Comparison of ENCODE assay signal across 1 cellular context in the genomic region with DNA sequence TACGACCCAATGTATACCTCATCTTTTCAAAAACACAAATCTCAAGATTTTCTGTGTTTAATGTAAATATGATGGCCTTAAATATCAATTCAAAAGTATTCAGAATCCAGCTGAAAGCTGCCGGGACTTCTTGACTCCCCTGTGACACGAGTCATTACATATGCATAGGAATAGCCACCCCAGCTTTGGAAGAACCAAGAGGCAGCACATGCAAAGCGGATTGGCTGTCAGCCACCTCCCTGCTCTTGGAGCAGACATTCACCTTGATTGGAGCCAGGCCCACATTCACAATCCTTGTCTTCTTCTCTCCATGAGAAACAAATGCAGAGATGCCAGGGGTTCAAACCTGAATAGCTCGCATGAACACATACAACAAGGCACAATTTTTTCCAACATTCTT.
TF ChIP-seq lines count a peak whose summit lies in the region.

No MANE protein-coding gene starts in this region.

TF ChIP-seq in WTC11, 78 proteins besides CTCF, POLR2A, EP300 and RAD21 (continued from another document):
- TF ChIP-seq, protein P1, sequence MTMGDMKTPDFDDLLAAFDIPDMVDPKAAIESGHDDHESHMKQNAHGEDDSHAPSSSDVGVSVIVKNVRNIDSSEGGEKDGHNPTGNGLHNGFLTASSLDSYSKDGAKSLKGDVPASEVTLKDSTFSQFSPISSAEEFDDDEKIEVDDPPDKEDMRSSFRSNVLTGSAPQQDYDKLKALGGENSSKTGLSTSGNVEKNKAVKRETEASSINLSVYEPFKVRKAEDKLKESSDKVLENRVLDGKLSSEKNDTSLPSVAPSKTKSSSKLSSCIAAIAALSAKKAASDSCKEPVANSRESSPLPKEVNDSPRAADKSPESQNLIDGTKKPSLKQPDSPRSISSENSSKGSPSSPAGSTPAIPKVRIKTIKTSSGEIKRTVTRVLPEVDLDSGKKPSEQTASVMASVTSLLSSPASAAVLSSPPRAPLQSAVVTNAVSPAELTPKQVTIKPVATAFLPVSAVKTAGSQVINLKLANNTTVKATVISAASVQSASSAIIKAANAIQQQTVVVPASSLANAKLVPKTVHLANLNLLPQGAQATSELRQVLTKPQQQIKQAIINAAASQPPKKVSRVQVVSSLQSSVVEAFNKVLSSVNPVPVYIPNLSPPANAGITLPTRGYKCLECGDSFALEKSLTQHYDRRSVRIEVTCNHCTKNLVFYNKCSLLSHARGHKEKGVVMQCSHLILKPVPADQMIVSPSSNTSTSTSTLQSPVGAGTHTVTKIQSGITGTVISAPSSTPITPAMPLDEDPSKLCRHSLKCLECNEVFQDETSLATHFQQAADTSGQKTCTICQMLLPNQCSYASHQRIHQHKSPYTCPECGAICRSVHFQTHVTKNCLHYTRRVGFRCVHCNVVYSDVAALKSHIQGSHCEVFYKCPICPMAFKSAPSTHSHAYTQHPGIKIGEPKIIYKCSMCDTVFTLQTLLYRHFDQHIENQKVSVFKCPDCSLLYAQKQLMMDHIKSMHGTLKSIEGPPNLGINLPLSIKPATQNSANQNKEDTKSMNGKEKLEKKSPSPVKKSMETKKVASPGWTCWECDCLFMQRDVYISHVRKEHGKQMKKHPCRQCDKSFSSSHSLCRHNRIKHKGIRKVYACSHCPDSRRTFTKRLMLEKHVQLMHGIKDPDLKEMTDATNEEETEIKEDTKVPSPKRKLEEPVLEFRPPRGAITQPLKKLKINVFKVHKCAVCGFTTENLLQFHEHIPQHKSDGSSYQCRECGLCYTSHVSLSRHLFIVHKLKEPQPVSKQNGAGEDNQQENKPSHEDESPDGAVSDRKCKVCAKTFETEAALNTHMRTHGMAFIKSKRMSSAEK (CRISPR knock-in tag; IDR thresholded peaks at IDR 0.05; ENCODE audit: borderline replicate concordance): no peak
- no peak for TF ChIP-seq ZNF416 (CRISPR knock-in tag; IDR thresholded peaks at IDR 0.05)
